9 cellular contexts compared by ENCODE assay signal in the genomic region with DNA sequence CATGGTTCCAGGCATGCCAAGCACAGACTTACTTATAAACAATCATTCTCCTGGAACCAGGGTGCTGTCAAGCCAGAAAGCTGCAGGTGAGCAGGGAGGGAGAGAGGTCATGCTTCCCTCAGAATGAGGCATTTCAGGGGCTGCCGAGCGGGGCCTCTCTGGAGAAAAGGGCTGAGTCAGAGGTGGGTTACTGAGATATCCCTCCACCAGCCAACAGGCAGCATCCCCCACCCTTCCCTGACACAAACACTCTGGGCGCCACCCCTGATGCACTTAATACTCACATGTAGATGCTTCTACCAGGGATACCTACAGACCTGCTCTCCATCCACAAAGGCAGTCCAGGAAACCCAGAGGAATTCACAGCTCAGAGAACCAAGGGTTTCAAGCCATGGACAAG. TPM values are rescaled to one million over a fixed set of nuclear protein-coding genes. Genes with fewer than 3 reads are reported as not detected.
DNase-seq lines count a peak whose midpoint lies in the region; ATAC-seq and TF ChIP-seq lines count a peak whose summit lies in the region.
"Had no signal": no experiment of that assay in that cellular context is flagged by ENCODE, and none has a peak within 500 bp of the region (broad histone marks: within the 10 kb centered on the region; RNA-seq: fewer than 3 reads in every experiment).

No MANE protein-coding gene starts in this region.

- DNase-seq in M059J (ENCODE audit: low read depth) (peak; percentile 24), caudate nucleus (lab: John Stamatoyannopoulos, UW) (no peak), NCI-H187 (lab: John Stamatoyannopoulos, UW) (no peak), CD1c-positive myeloid dendritic cell (ENCODE audit: extremely low spot score) (no peak), tibial nerve (ENCODE audit: low spot score in 2 of 2) (no peak)
- no peak for DNase-seq in naive thymus-derived CD4-positive, alpha-beta T cell
- DNase-seq: NCI-H187 treated with DMSO at 0.1 percent for 48 hours had no signal

- WGBS in tibial nerve, 2 donors = 70 to 83% methylated on average over 3 of the region's 3 CpGs

- TF ChIP-seq EP300 in tibial nerve (IDR thresholded peaks at IDR 0.05) = no peak

- H4K20me1 ChIP-seq in BLaER1 = peaks cover 48% of the 10 kb centered on the region

- intact Hi-C loops in naive thymus-derived CD4-positive, alpha-beta T cell (cut with micrococcal nuclease) = no loop called here

- H3K27ac ChIP-seq in BLaER1 (peak overlapping the region; percentile 53), caudate nucleus (ENCODE audit: low read depth, low read length) (peak overlapping the region; percentile 94), tibial nerve (peak overlapping the region in 2 of 4 donors; percentile 89 to 97)
- H3K27ac ChIP-seq in naive thymus-derived CD4-positive, alpha-beta T cell (ENCODE audit: low read depth, low read length) = peak overlapping the region; percentile 71

- H3K9me3 Mint-ChIP-seq in naive thymus-derived CD4-positive, alpha-beta T cell = no peaks in the 10 kb centered on the region

- POLR2A ChIA-PET in naive thymus-derived CD4-positive, alpha-beta T cell (lab: Charles Lee) = interaction anchor here (1.0 to 1.8 kb wide), 4 partner anchors 14 to 36 kb away, joined by 3 to 8 read pairs (median 4); no protein-coding TSS in a partner anchor

- H3K9ac ChIP-seq in BLaER1 = no peak overlapping the region

- peak overlapping the region in 1 of 10 donors; percentile 28 for H3K4me3 Mint-ChIP-seq in naive thymus-derived CD4-positive, alpha-beta T cell

- H3K4me1 ChIP-seq in BLaER1 = peaks cover 82% of the 10 kb centered on the region
- H3K4me1 ChIP-seq in naive thymus-derived CD4-positive, alpha-beta T cell (ENCODE audit: control insufficient read depth in 2 of 2, insufficient read depth in 2 of 2, low read length in 2 of 2) = peaks cover 41 to 46% of the 10 kb centered on the region in 2 donors
- H3K4me1 ChIP-seq in tibial nerve = peaks cover 0 to 74% (median 41%) of the 10 kb centered on the region in 4 donors

- no peaks in the 10 kb centered on the region for H3K27me3 Mint-ChIP-seq in naive thymus-derived CD4-positive, alpha-beta T cell

- H3K36me3 ChIP-seq in BLaER1 (peaks cover 4% of the 10 kb centered on the region; the same call in 1 of the 2 replicates), tibial nerve (peaks cover 0 to 2% (median 0%) of the 10 kb centered on the region in 3 donors)
- no peaks in the 10 kb centered on the region for H3K36me3 ChIP-seq in naive thymus-derived CD4-positive, alpha-beta T cell (ENCODE audit: control insufficient read depth in 2 of 3, insufficient read depth in 3 of 3, low read length in 3 of 3)

- no peaks in the 10 kb centered on the region for H3K9me3 ChIP-seq in BLaER1
- no peaks in the 10 kb centered on the region for H3K9me3 ChIP-seq in naive thymus-derived CD4-positive, alpha-beta T cell (ENCODE audit: control insufficient read depth in 2 of 3, low read length in 3 of 3)
- no peaks in the 10 kb centered on the region for H3K9me3 ChIP-seq in tibial nerve

- H3K27ac Mint-ChIP-seq in naive thymus-derived CD4-positive, alpha-beta T cell = peak overlapping the region in 5 of 9 donors; percentile 28 to 94 (median 38)

- no peak for TF ChIP-seq CTCF in tibial nerve (IDR thresholded peaks at IDR 0.05)

- H3K4me2 ChIP-seq in BLaER1 = peak overlapping the region; percentile 95

- CTCF ChIA-PET in naive thymus-derived CD4-positive, alpha-beta T cell (lab: Charles Lee) = interaction anchor here (8.2 to 10.3 kb wide), 2 partner anchors 20 to 30 kb away, joined by 115 to 176 read pairs; no protein-coding TSS in a partner anchor

- no peak for TF ChIP-seq POLR2A in tibial nerve (IDR thresholded peaks at IDR 0.05)

- H3K27me3 ChIP-seq in BLaER1 = no peaks in the 10 kb centered on the region
- no peaks in the 10 kb centered on the region for H3K27me3 ChIP-seq in naive thymus-derived CD4-positive, alpha-beta T cell (ENCODE audit: control insufficient read depth in 2 of 2, insufficient read depth in 2 of 2, low read length in 2 of 2)
- no peaks in the 10 kb centered on the region for H3K27me3 ChIP-seq in tibial nerve

- H3K4me3 ChIP-seq in BLaER1 (no peak overlapping the region), tibial nerve (no peak overlapping the region)
- no peak overlapping the region for H3K4me3 ChIP-seq in naive thymus-derived CD4-positive, alpha-beta T cell (ENCODE audit: low read length)

- ATAC-seq in naive thymus-derived CD4-positive, alpha-beta T cell = no peak
- ATAC-seq in HG02885 (IDR thresholded peaks at IDR 0.05; ENCODE audit: poor library complexity, unreplicated experiment) = no peak

- H3K36me3 Mint-ChIP-seq in naive thymus-derived CD4-positive, alpha-beta T cell = peaks cover 0 to 10% (median 0%) of the 10 kb centered on the region in 5 donors

- peaks cover 42 to 79% (median 61%) of the 10 kb centered on the region in 7 donors for H3K4me1 Mint-ChIP-seq in naive thymus-derived CD4-positive, alpha-beta T cell

RNA-seq across cellular contexts. Expression of a gene that starts 13.1 kb away (rescaled TPM):
- total RNA-seq in M059J (2014; rRNA removed; shearing (Covaris generic)) = 13.2 and 21.4 TPM in 2 replicates
- 10 to 100 TPM; 27.6 to 56.8 (median 48.2) TPM for total RNA-seq in naive thymus-derived CD4-positive, alpha-beta T cell
- 10 to 100 TPM; 28.0 to 43.1 TPM for polyA plus RNA-seq in naive thymus-derived CD4-positive, alpha-beta T cell
- total RNA-seq in tibial nerve = 10 to 100 TPM; 25.7 to 39.3 (median 30.0) TPM

RNA-seq across cellular contexts. Expression of a gene that starts 25.1 kb away (rescaled TPM):
- total RNA-seq in M059J (2014; rRNA removed; shearing (Covaris generic)) = 6.8 and 7.6 TPM in 2 replicates
- 10 to 100 TPM; 21.9 to 49.7 (median 35.7) TPM for total RNA-seq in naive thymus-derived CD4-positive, alpha-beta T cell
- 100 to 1,000 TPM; 106 to 144 TPM for polyA plus RNA-seq in naive thymus-derived CD4-positive, alpha-beta T cell
- 10 to 100 TPM; 10.2 to 75.6 (median 34.7) TPM for total RNA-seq in tibial nerve

RNA-seq across cellular contexts. Expression of a gene that starts 49.2 kb away (rescaled TPM):
- total RNA-seq in M059J (2014; rRNA removed; shearing (Covaris generic)) = 35.8 and 44.5 TPM in 2 replicates
- 10 to 100 TPM in 1 of 5 experiments, 1 to 10 TPM in 4; 1.5 to 12.5 (median 2.2) TPM for total RNA-seq in naive thymus-derived CD4-positive, alpha-beta T cell
- polyA plus RNA-seq in naive thymus-derived CD4-positive, alpha-beta T cell = under 1 TPM; 0.43 to 0.66 TPM
- total RNA-seq in tibial nerve = 100 to 1,000 TPM in 1 of 4 donors, 10 to 100 TPM in 3; 61.4 to 128 (median 86.3) TPM
